ENCODE assay signal across 14 cellular contexts in the genomic region with DNA sequence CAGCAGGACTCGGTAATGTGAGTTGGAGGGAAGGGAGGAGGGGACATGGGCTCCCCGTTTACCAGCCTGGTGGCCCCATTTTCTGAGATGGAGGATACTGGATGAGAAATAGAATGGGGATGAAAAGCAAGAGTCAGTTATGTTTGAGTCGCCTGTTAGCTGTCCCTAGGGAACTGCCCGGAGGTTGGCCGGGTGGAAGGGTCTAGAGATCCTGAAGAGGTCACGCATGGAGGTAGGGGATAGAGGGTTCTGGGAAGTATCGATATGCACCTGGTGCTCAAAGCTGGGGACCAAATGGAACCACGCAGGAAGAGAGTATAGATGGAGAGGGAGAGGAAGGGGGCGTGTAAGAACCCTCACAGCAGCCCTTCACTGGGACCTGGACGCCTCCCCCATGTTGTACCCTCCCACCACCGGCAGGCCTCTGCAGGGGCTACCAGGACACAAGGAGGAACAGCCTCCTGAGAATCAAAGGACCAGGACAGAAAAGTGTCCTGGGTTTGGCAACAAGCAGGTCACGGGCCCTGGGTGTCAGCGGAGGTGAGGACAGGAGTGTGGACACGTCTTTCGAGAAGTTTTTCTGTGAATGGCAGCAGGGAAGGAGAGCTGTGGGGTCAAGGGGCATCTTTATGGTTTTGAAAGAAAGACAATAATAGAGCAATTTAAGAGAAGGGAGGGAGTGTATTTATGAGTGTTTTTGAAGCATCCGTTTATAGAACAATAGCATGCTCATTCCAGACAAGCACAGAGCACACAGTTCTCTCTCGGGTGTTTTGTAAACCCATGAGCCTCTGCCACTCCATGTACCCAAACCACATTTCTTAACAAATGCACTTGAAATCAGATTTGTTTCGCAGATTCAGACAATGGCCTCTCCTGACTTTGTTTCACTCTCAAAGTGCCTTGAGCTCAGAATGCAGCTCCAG.
A peak's percentile ranks its signal among the peaks of the same experiment; 100 is the strongest.
DNase-seq lines count a peak whose midpoint lies in the region; ATAC-seq and TF ChIP-seq lines count a peak whose summit lies in the region.
"Had no signal": no experiment of that assay in that cellular context is flagged by ENCODE, and none has a peak within 500 bp of the region (broad histone marks: within the 10 kb centered on the region; RNA-seq: fewer than 3 reads in every experiment).

No MANE protein-coding gene starts in this region.

- peaks cover 0 to 14% (median 8%) of the 10 kb centered on the region in 5 experiments for H3K9me3 Mint-ChIP-seq in brain

- TF ChIP-seq POLR2A in right lobe of liver (IDR thresholded peaks at IDR 0.05) (no peak), stomach (IDR thresholded peaks at IDR 0.05) (no peak)

- intact Hi-C loops in right lobe of liver (cut with DNase I) = no loop called here
- intact Hi-C loops in stomach (cut with DNase I; ENCODE audit: low total_unique reads) = no loop called here

- H3K27me3 Mint-ChIP-seq in T-helper 17 cell (no peaks in the 10 kb centered on the region), brain (no peaks in the 10 kb centered on the region)
- H3K27me3 Mint-ChIP-seq: activated naive CD8-positive, alpha-beta T cell had no signal

- peak overlapping the region; percentile 39 for H3K4me3 Mint-ChIP-seq in T-helper 17 cell
- no peak overlapping the region for H3K4me3 Mint-ChIP-seq in brain
- H3K4me3 Mint-ChIP-seq: activated naive CD8-positive, alpha-beta T cell had no signal

- no peak for DNase-seq in T-helper 17 cell
- peak in 2 of 3 donors; percentile 26 to 41 for DNase-seq in right lobe of liver
- DNase-seq in stomach = peak; percentile 17
- no peak for DNase-seq in NCI-H1694 (lab: John Stamatoyannopoulos, UW)
- DNase-seq: activated CD4-positive, alpha-beta T cell treated with anti-CD3 and anti-CD28 coated beads for 4 hours; COR-L47; effector memory CD4-positive, alpha-beta T cell; NCI-H1092 treated with DMSO at 0.1 percent for 48 hours; SK-N-SH; stimulated activated CD4-positive, alpha-beta T cell treated with anti-CD3 and anti-CD28 coated beads, Interleukin-4, amount 100 ng/mL, for 1 hour had no signal

- TF ChIP-seq CTCF in brain (conservative IDR thresholded peaks at IDR 0.05) (no peak), right lobe of liver (IDR thresholded peaks at IDR 0.05) (no peak), stomach (IDR thresholded peaks at IDR 0.05) (no peak)

- no peaks in the 10 kb centered on the region for H3K9me3 ChIP-seq in T-helper 17 cell (ENCODE audit: control insufficient read depth, low read length, poor library complexity, severe bottlenecking)
- no peaks in the 10 kb centered on the region for H3K9me3 ChIP-seq in right lobe of liver
- no peaks in the 10 kb centered on the region for H3K9me3 ChIP-seq in stomach

- H3K27me3 ChIP-seq in right lobe of liver (no peaks in the 10 kb centered on the region), stomach (no peaks in the 10 kb centered on the region)

- H3K4me3 ChIP-seq in right lobe of liver = no peak overlapping the region
- H3K4me3 ChIP-seq in stomach = no peak overlapping the region

- peaks cover 45% of the 10 kb centered on the region for H3K4me1 Mint-ChIP-seq in T-helper 17 cell
- peaks cover 11% of the 10 kb centered on the region for H3K4me1 Mint-ChIP-seq in brain

- H3K4me1 ChIP-seq in right lobe of liver = peaks cover 0 to 9% (median 0%) of the 10 kb centered on the region in 4 donors
- H3K4me1 ChIP-seq in stomach = peaks cover 0 to 13% (median 4%) of the 10 kb centered on the region in 4 donors

- H3K27ac Mint-ChIP-seq in T-helper 17 cell (peak overlapping the region; percentile 100), brain (peak overlapping the region in 4 of 5 experiments; percentile 12 to 59 (median 32))
- H3K27ac Mint-ChIP-seq: activated naive CD8-positive, alpha-beta T cell had no signal

- no peak for ATAC-seq in T-helper 17 cell
- ATAC-seq in right lobe of liver = no peak
- no peak for ATAC-seq in GM21737 (IDR thresholded peaks at IDR 0.05; ENCODE audit: unreplicated experiment)
- ATAC-seq in GM21526 (IDR thresholded peaks at IDR 0.05; ENCODE audit: low FRiP score, unreplicated experiment) = no peak

- no peak for TF ChIP-seq EP300 in stomach (IDR thresholded peaks at IDR 0.05)

- peak overlapping the region in 2 of 3 donors; percentile 24 for H3K27ac ChIP-seq in right lobe of liver
- no peak overlapping the region for H3K27ac ChIP-seq in stomach

- H3K36me3 ChIP-seq in right lobe of liver (peaks cover 0 to 18% (median 2%) of the 10 kb centered on the region in 4 donors), stomach (peaks cover 0 to 56% (median 45%) of the 10 kb centered on the region in 4 donors)

- H3K36me3 Mint-ChIP-seq in T-helper 17 cell (ENCODE audit: low read depth) (no peaks in the 10 kb centered on the region), brain (peaks cover 80% of the 10 kb centered on the region)
- H3K36me3 Mint-ChIP-seq: activated naive CD8-positive, alpha-beta T cell had no signal

- 87% methylated on average over 16 of the region's 18 CpGs for WGBS in right lobe of liver (ENCODE audit: insufficient coverage, low coverage, low lambda C conversion rate, missing lambda C conversion rate)
- 85 to 91% (median 89%) methylated on average over 18 of the region's 18 CpGs for WGBS in stomach, 5 donors

Comparison
In these comparisons a context has a peak if more than half of its experiments do, and no peak if none do; other contexts are left out.
1. DNase-seq: peak in right lobe of liver (2 of 3) and stomach (single experiment); none in T-helper 17 cell (0 of 3) and NCI-H1694 (single experiment).
2. H3K27ac ChIP-seq: peak in right lobe of liver (2 of 3); none in stomach (0 of 5).